ENCODE assay signal across 1 cellular context in genomic region chr15:82537351-82537908, GRCh38.
TF ChIP-seq lines count a peak whose summit lies in the region.

No MANE protein-coding gene starts in this region.

TF ChIP-seq in HEK293, 187 proteins besides CTCF, POLR2A, EP300 and RAD21 (continued from another document):
- TF ChIP-seq ZNF692 (tag by site-specific recombination; IDR thresholded peaks at IDR 0.05) = no peak
- no peak for TF ChIP-seq KLF1 (tag by site-specific recombination; IDR thresholded peaks at IDR 0.05)
- TF ChIP-seq ZNF248 (tag by site-specific recombination; IDR thresholded peaks at IDR 0.05) = no peak
